8 cellular contexts compared by ENCODE assay signal in the genomic region with DNA sequence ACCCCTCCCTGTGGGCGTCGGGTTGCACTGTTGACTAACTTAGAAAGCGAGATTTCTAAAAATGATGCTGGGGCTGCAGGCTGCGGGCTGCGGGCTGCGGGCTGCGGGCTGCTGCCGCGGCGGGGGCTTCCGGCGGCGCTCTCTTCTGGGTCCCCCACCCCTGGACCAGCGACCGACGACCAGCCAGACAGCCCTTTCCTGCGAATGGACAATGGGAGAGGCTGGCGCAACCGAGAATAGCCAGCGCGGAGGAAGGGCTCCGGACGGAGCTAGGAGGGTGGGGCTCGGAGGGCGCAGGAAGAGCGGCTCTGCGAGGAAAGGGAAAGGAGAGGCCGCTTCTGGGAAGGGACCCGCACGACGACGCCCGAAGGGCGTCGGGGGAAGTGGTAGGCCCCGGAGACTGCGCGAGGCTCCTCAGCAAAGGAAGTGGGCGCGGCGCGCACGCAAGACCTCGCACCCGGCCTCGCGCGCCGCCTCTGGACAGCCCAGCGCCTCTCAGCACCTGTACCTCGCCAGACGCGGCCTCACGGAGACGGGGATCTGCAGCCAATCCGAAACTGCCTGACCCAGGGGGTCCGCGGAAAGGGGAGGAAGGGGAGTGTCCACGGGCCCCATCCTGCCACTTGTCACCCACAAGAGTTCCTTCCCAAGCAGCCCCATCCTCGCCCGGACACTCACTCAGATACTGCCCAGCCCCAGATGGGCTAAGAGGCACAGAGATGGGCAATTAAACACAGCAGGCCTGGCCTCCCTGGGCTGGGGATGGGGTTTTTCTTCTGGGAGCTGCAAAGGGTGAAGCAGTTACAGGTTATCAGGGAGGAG.
DNase-seq lines count a peak whose midpoint lies in the region; ATAC-seq and TF ChIP-seq lines count a peak whose summit lies in the region.

No MANE protein-coding gene starts in this region.

- H3K4ac ChIP-seq in IMR-90 (ENCODE audit: low read depth, low read length) = peak overlapping the region; percentile 93

- H3K27me3 ChIP-seq in IMR-90 (ENCODE audit: control insufficient read depth, insufficient read depth, low read length) = no peaks in the 10 kb centered on the region
- H3K27me3 ChIP-seq in esophagus muscularis mucosa = no peaks in the 10 kb centered on the region
- H3K27me3 ChIP-seq in stomach smooth muscle (ENCODE audit: control insufficient read depth in 1 of 2, insufficient read depth in 2 of 2, low read length in 2 of 2) = no peaks in the 10 kb centered on the region

- no TSS peak for BruUV-seq in IMR-90 (replicated peaks; lab: Mats Ljungman, UMichigan)

- peak overlapping the region; percentile 44 for H4K5ac ChIP-seq in IMR-90 (ENCODE audit: low read depth, low read length)

- ATAC-seq in GM19468 (IDR thresholded peaks at IDR 0.05; ENCODE audit: extremely low read depth, unreplicated experiment) (peak; percentile 37), IMR-90 (ENCODE audit: low read depth) (no peak)

- no peaks in the 10 kb centered on the region for H3K9me3 Mint-ChIP-seq in nephron progenitor cell

- intact Hi-C loops in IMR-90 (cut with micrococcal nuclease) (no loop called here), esophagus muscularis mucosa (cut with DNase I) (loop anchor here (5.0 kb wide), 2 partner anchors 80 to 145 kb away; no protein-coding TSS in a partner anchor)

- H3K9me1 ChIP-seq in IMR-90 (ENCODE audit: insufficient read depth, low read length) = peaks cover 27% of the 10 kb centered on the region

- no peak overlapping the region for H3K27ac Mint-ChIP-seq in nephron progenitor cell

- no peak overlapping the region for H3K4me3 ChIP-seq in IMR-90 (ENCODE audit: insufficient read depth, low read depth, low read length)
- peak overlapping the region; percentile 54 to 58 (median 56) for H3K4me3 ChIP-seq in esophagus muscularis mucosa
- peak overlapping the region; percentile 58 to 69 for H3K4me3 ChIP-seq in stomach smooth muscle (ENCODE audit: low read length in 2 of 2)

- peaks cover 38% of the 10 kb centered on the region for H3K4me1 Mint-ChIP-seq in nephron progenitor cell

- no peaks in the 10 kb centered on the region for H4K20me1 ChIP-seq in IMR-90 (ENCODE audit: insufficient read depth, low read length)

- H3K18ac ChIP-seq in IMR-90 (ENCODE audit: low read depth, low read length) = no peak overlapping the region; the same call in 1 of the 2 replicates

- dilution Hi-C loops in IMR-90 (cut with HindIII; ENCODE audit: low sequenced_read_pairs, unreplicated experiment) = no loop called here

- H2BK20ac ChIP-seq in IMR-90 (ENCODE audit: low read depth, low read length) = peak overlapping the region; percentile 23

- H4K91ac ChIP-seq in IMR-90 (ENCODE audit: insufficient read depth, low read depth, low read length) = peak overlapping the region; percentile 52

- peak; percentile 57 for DNase-seq in CMK (ENCODE audit: low read depth)
- no peak for DNase-seq in IMR-90
- peak; percentile 49 to 62 (median 60) for DNase-seq in activated CD8-positive, alpha-beta memory T cell treated with anti-CD3 and anti-CD28 coated beads for 48 hours (ENCODE audit: low read depth in 2 of 3, low spot score in 2 of 3)
- no peak for DNase-seq in esophagus muscularis mucosa (ENCODE audit: extremely low spot score)
- peak; percentile 68 for DNase-seq in nephron progenitor cell
- DNase-seq in SHP77 (lab: John Stamatoyannopoulos, UW) = no peak

- 23% methylated on average over 12 of the region's 61 CpGs; no CpG with 5 or more reads in 1 of the 2 experiments for WGBS in IMR-90 (ENCODE audit: extremely low coverage in 2 of 2, insufficient read length in 1 of 2), 2 experiments
- 3% methylated on average over 42 of the region's 61 CpGs for WGBS in esophagus muscularis mucosa

- H3K9ac ChIP-seq in IMR-90 (ENCODE audit: low read depth, low read length) = no peak overlapping the region
- peak overlapping the region; percentile 19 to 36 for H3K9ac ChIP-seq in stomach smooth muscle (ENCODE audit: low read length in 2 of 2)

- 0 out of 2 replicates have a peak overlapping the region, but pooled peaks have one; percentile 17 for H3K14ac ChIP-seq in IMR-90 (replicated peaks; ENCODE audit: low read depth, low read length)

- H3K23ac ChIP-seq in IMR-90 (ENCODE audit: low read depth, low read length) = no peak overlapping the region

- H3K4me1 ChIP-seq in IMR-90 (ENCODE audit: control insufficient read depth, insufficient read depth, low read length) (peaks cover 29% of the 10 kb centered on the region), esophagus muscularis mucosa (peaks cover 45 to 57% (median 55%) of the 10 kb centered on the region in 4 donors), stomach smooth muscle (ENCODE audit: control insufficient read depth, insufficient read depth, low read length) (peaks cover 29% of the 10 kb centered on the region)

- TF ChIP-seq CTCF in IMR-90 (conservative IDR thresholded peaks at IDR 0.05; ENCODE audit: low read depth, low read length) (no peak), esophagus muscularis mucosa (IDR thresholded peaks at IDR 0.05) (peak; percentile 58 to 70 (median 68)), nephron progenitor cell (IDR thresholded peaks at IDR 0.05) (no peak)

- peak overlapping the region; percentile 67 for H2AK9ac ChIP-seq in IMR-90 (replicated peaks; ENCODE audit: low read depth, low read length, poor library complexity)

- no peak overlapping the region for H2BK15ac ChIP-seq in IMR-90 (ENCODE audit: low read depth, low read length)

- POLR2A ChIA-PET in IMR-90 (lab: Charles Lee; ENCODE audit: unreplicated experiment) = interaction anchor here (1.3 kb wide), 1 partner anchor 13 kb away, joined by 5 read pairs; no protein-coding TSS in a partner anchor

- H3K56ac ChIP-seq in IMR-90 (ENCODE audit: extremely low read depth, insufficient read depth, low read length) = no peak overlapping the region

- H3K4me2 ChIP-seq in IMR-90 (ENCODE audit: low read depth, low read length) = no peak overlapping the region

- TF ChIP-seq POLR2A in IMR-90 (IDR thresholded peaks at IDR 0.05; ENCODE audit: low read depth, low read length) (no peak), esophagus muscularis mucosa (IDR thresholded peaks at IDR 0.05; ENCODE audit: low read depth) (no peak)

- H3K36me3 ChIP-seq in IMR-90 (ENCODE audit: control insufficient read depth, insufficient read depth, low read length) (no peaks in the 10 kb centered on the region), esophagus muscularis mucosa (no peaks in the 10 kb centered on the region), stomach smooth muscle (ENCODE audit: control insufficient read depth in 2 of 2, insufficient read depth in 2 of 2, low read length in 2 of 2) (no peaks in the 10 kb centered on the region)

- peak overlapping the region; percentile 72 for H3K4me3 Mint-ChIP-seq in nephron progenitor cell

- no peaks in the 10 kb centered on the region; the same call in 1 of the 2 replicates for H3K9me3 ChIP-seq in IMR-90 (ENCODE audit: control insufficient read depth, insufficient read depth, low read length)
- no peaks in the 10 kb centered on the region for H3K9me3 ChIP-seq in esophagus muscularis mucosa
- no peaks in the 10 kb centered on the region for H3K9me3 ChIP-seq in stomach smooth muscle (ENCODE audit: control insufficient read depth in 2 of 2, low read length in 2 of 2)

- peak overlapping the region in 1 of 2 experiments; percentile 24; a peak in 1 of 4 replicates for H4K8ac ChIP-seq in IMR-90 (ENCODE audit: low read depth in 2 of 2, low read length in 2 of 2)

- no peaks in the 10 kb centered on the region for H3K36me3 Mint-ChIP-seq in nephron progenitor cell (ENCODE audit: low read depth)

- H3K27ac ChIP-seq in IMR-90 (ENCODE audit: insufficient read depth, low read length) = no peak overlapping the region
- H3K27ac ChIP-seq in esophagus muscularis mucosa (replicated peaks in 1 of 4) = peak overlapping the region; percentile 47 to 72 (median 63)
- H3K27ac ChIP-seq in stomach smooth muscle (ENCODE audit: low read length) = peak overlapping the region; percentile 41

- peak overlapping the region; percentile 81 for H2AFZ ChIP-seq in IMR-90 (replicated peaks; ENCODE audit: low read length, poor library complexity)

- H2AK5ac ChIP-seq in IMR-90 (ENCODE audit: low read depth, low read length) = peak overlapping the region; percentile 45; the same call in 1 of the 2 replicates

- peaks cover 40% of the 10 kb centered on the region for H3K27me3 Mint-ChIP-seq in nephron progenitor cell (ENCODE audit: low read depth, poor library complexity)

- in situ Hi-C loops in IMR-90 (cut with MboI; ENCODE audit: low sequenced_read_pairs) = no loop called here

- no peak for TF ChIP-seq RAD21 in IMR-90 (IDR thresholded peaks at IDR 0.05; ENCODE audit: low read length)

- CTCF ChIA-PET in IMR-90 (lab: Yijun Ruan, JAX) = no interaction called here

- TF ChIP-seq EP300 in esophagus muscularis mucosa (IDR thresholded peaks at IDR 0.05) = no peak

- H2BK120ac ChIP-seq in IMR-90 (ENCODE audit: low read depth, low read length) = peak overlapping the region; percentile 95

- H3K79me1 ChIP-seq in IMR-90 (ENCODE audit: low read depth in 1 of 2, low read length in 2 of 2) = peaks cover 0 to 2% of the 10 kb centered on the region in 2 experiments; a peak in 1 of 4 replicates

- H2BK5ac ChIP-seq in IMR-90 (ENCODE audit: low read depth, low read length, poor library complexity, severe bottlenecking) = no peak overlapping the region

TF ChIP-seq in IMR-90, 13 proteins besides CTCF, POLR2A, EP300 and RAD21 (continues in another document):
- TF ChIP-seq CHD1 (IDR thresholded peaks at IDR 0.05; ENCODE audit: low read depth, low read length) = no peak
- no peak for TF ChIP-seq SMC3 (IDR thresholded peaks at IDR 0.05; ENCODE audit: low read depth, low read length)
- no peak for TF ChIP-seq MAZ (IDR thresholded peaks at IDR 0.05; ENCODE audit: borderline replicate concordance, low read depth, low read length)
- no peak for TF ChIP-seq MAFK (IDR thresholded peaks at IDR 0.05; ENCODE audit: low read depth, low read length)
- no peak for TF ChIP-seq RCOR1 (IDR thresholded peaks at IDR 0.05; ENCODE audit: insufficient replicate concordance, low read length)
- TF ChIP-seq BHLHE40 (IDR thresholded peaks at IDR 0.05; ENCODE audit: low read depth, low read length) = no peak
- TF ChIP-seq NFE2L2 (IDR thresholded peaks at IDR 0.05; ENCODE audit: low read depth, low read length) = no peak
- TF ChIP-seq CEBPB (IDR thresholded peaks at IDR 0.05; ENCODE audit: low read depth, low read length) = no peak
- TF ChIP-seq RFX5 (IDR thresholded peaks at IDR 0.05; ENCODE audit: low read depth, low read length) = no peak
- TF ChIP-seq, protein P1, sequence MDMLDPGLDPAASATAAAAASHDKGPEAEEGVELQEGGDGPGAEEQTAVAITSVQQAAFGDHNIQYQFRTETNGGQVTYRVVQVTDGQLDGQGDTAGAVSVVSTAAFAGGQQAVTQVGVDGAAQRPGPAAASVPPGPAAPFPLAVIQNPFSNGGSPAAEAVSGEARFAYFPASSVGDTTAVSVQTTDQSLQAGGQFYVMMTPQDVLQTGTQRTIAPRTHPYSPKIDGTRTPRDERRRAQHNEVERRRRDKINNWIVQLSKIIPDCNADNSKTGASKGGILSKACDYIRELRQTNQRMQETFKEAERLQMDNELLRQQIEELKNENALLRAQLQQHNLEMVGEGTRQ (IDR thresholded peaks at IDR 0.05; ENCODE audit: low read depth, low read length) = no peak
- TF ChIP-seq MXI1 (IDR thresholded peaks at IDR 0.05; ENCODE audit: borderline replicate concordance, low read depth, low read length) = no peak

Comparison
In these comparisons a context has a peak if more than half of its experiments do, and no peak if none do; other contexts are left out.
1. DNase-seq: peak in CMK (single experiment), activated CD8-positive, alpha-beta memory T cell treated with anti-CD3 and anti-CD28 coated beads for 48 hours (3 of 3) and nephron progenitor cell (single experiment); none in IMR-90 (single experiment), esophagus muscularis mucosa (single experiment) and SHP77 (0 of 2).
2. CTCF ChIP-seq: peak in esophagus muscularis mucosa (3 of 3); none in IMR-90 (single experiment) and nephron progenitor cell (single experiment).